1 cellular context compared by ENCODE assay signal in the genomic region with DNA sequence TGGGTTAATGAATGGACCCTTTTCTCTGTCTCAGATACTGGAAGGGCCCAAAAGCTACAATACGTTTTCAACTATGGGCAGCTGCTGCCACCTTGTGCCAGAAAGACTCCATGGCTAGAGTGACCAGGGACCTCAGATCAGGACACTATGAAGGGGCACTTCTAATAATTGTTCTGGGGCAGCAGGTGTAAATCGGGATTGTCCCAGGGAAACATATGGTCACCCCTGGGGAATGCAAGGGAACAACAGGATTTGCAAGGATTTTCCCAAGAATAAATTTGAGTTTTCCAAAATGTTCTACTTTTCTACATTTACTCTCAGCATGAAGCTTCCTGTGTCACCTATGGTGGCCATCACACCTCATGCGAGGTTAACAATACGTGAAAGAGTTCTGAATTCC.
TF ChIP-seq lines count a peak whose summit lies in the region.

No MANE protein-coding gene starts in this region.

TF ChIP-seq in H1, 55 proteins besides CTCF, POLR2A, EP300 and RAD21 (continued from another document):
- no peak for TF ChIP-seq CHD7 (IDR thresholded peaks at IDR 0.05; ENCODE audit: insufficient replicate concordance, low read length)
